Comparison of ENCODE assay signal across 1 cellular context in the genomic region with DNA sequence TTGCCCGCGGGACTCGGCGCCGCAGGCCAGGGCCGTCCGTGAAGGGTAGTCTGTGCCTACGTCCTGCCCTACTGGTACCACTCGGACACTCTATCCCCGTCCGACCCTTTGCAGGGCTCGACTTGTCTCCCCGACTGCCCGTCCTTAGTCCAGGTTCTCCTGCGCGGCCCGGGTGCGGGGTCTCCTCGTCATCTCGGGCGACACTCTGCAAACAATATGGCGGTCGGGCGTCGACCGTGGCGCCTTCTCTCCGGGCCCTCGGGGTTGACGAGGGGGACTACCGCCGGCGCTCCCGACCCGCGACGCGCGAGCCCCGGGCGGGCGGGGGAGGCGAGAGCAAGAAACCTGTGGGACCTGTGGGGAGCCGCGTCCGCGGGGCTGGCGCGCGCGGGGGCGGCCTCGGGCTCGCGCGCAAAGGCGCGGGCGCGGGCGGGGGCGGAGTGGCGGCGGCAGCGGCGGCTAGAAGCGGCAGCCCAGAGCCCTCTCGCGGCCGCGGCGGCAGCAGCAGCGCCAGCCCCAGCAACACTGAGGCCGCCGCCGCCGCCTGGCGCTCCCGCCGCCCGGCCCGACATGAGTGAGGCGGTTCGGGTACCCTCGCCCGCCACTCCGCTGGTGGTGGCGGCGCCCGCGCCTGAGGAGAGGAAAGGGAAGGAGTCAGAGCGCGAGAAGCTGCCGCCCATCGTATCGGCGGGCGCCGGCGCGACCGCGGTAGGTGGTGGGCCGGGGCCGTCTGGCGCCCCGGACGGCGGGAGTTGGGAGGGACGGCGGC.
TF ChIP-seq lines count a peak whose summit lies in the region.

A gene with protein sequence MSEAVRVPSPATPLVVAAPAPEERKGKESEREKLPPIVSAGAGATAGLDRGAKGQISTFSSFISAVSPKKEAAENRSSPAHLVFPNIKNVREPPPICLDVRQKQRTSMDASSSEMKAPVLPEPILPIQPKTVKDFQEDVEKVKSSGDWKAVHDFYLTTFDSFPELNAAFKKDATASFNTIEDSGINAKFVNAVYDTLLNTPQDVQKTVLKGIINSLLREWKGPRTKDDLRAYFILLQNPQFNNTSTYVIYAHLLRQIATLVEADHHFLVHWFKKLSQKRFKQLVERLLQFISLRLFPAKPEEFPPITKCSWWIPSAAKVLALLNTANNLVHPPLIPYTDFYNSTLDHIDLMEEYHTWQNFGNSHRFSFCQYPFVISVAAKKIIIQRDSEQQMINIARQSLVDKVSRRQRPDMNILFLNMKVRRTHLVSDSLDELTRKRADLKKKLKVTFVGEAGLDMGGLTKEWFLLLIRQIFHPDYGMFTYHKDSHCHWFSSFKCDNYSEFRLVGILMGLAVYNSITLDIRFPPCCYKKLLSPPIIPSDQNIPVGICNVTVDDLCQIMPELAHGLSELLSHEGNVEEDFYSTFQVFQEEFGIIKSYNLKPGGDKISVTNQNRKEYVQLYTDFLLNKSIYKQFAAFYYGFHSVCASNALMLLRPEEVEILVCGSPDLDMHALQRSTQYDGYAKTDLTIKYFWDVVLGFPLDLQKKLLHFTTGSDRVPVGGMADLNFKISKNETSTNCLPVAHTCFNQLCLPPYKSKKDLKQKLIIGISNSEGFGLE (plus strand): TSS at position 476 of the 769 bp plus-strand sequence. CDS start 95 bp downstream, at position 571.

TF ChIP-seq in HepG2, 621 proteins besides CTCF, POLR2A, EP300 and RAD21 (continued from another document and continues in another):
- TF ChIP-seq HNF4G (IDR thresholded peaks at IDR 0.05; ENCODE audit: borderline replicate concordance, low read depth, low read length) (peak; percentile 37; the same call in 1 of the 2 replicates), HNF4G (CRISPR knock-in tag; IDR thresholded peaks at IDR 0.05; ENCODE audit: borderline replicate concordance, low read depth) (0 out of 2 replicates have a peak, but pooled peaks have one; percentile 29), ZNF660 (CRISPR knock-in tag; IDR thresholded peaks at IDR 0.05; ENCODE audit: borderline replicate concordance, low read depth) (no peak), DMAP1 (CRISPR knock-in tag; IDR thresholded peaks at IDR 0.05) (peak; percentile 78; the same call in 1 of the 2 replicates), ZSCAN20 (CRISPR knock-in tag; IDR thresholded peaks at IDR 0.05; ENCODE audit: borderline replicate concordance) (peak; percentile 87; the same call in 1 of the 2 replicates), ZNF672 (CRISPR knock-in tag; IDR thresholded peaks at IDR 0.05) (no peak), ZIK1 (CRISPR knock-in tag; IDR thresholded peaks at IDR 0.05; ENCODE audit: borderline replicate concordance, low read depth) (peak; percentile 41; the same call in 1 of the 2 replicates), BRD4 (CRISPR knock-in tag; IDR thresholded peaks at IDR 0.05) (peak; percentile 72), HMGA1 (CRISPR knock-in tag; conservative IDR thresholded peaks at IDR 0.05) (no peak), ZBTB7A (CRISPR knock-in tag; IDR thresholded peaks at IDR 0.05) (0 out of 2 replicates have a peak, but pooled peaks have one; percentile 27), PAWR (CRISPR knock-in tag; IDR thresholded peaks at IDR 0.05; ENCODE audit: borderline replicate concordance) (no peak), YEATS4 (CRISPR knock-in tag; IDR thresholded peaks at IDR 0.05; ENCODE audit: borderline replicate concordance) (peak; percentile 86), ZBTB21 (CRISPR knock-in tag; IDR thresholded peaks at IDR 0.05) (no peak), BCL6 (CRISPR knock-in tag; IDR thresholded peaks at IDR 0.05) (no peak), TAF1 (CRISPR knock-in tag; IDR thresholded peaks at IDR 0.05) (peak; percentile 75), ZNF562 (CRISPR knock-in tag; IDR thresholded peaks at IDR 0.05; ENCODE audit: borderline replicate concordance) (0 out of 2 replicates have a peak, but pooled peaks have one; percentile 59), ISL2 (CRISPR knock-in tag; IDR thresholded peaks at IDR 0.05) (peak; percentile 39; the same call in 1 of the 2 replicates), ATM (IDR thresholded peaks at IDR 0.05; ENCODE audit: borderline replicate concordance) (no peak), EHMT2 (IDR thresholded peaks at IDR 0.05; ENCODE audit: borderline replicate concordance, low read depth, low read length) (no peak), KAT8 (CRISPR knock-in tag; IDR thresholded peaks at IDR 0.05) (no peak; the same call in 1 of the 2 replicates), CCDC6 (CRISPR knock-in tag; IDR thresholded peaks at IDR 0.05) (peak; percentile 93), ELF3 (CRISPR knock-in tag; IDR thresholded peaks at IDR 0.05) (no peak), STAT5B (CRISPR knock-in tag; IDR thresholded peaks at IDR 0.05) (no peak), ZNF607 (CRISPR knock-in tag; IDR thresholded peaks at IDR 0.05; ENCODE audit: borderline replicate concordance) (peak; percentile 55; the same call in 1 of the 2 replicates), TAF15 (IDR thresholded peaks at IDR 0.05; ENCODE audit: low read depth, low read length, poor library complexity, severe bottlenecking) (no peak), ZNF788 (CRISPR knock-in tag; IDR thresholded peaks at IDR 0.05; ENCODE audit: borderline replicate concordance) (no peak), ISX (CRISPR knock-in tag; conservative IDR thresholded peaks at IDR 0.05) (no peak), MAZ (IDR thresholded peaks at IDR 0.05; ENCODE audit: borderline replicate concordance, low read depth, low read length) (no peak; the same call in 1 of the 2 replicates), MAZ (CRISPR knock-in tag; IDR thresholded peaks at IDR 0.05; ENCODE audit: low read depth) (no peak)
- TF ChIP-seq, protein P1, sequence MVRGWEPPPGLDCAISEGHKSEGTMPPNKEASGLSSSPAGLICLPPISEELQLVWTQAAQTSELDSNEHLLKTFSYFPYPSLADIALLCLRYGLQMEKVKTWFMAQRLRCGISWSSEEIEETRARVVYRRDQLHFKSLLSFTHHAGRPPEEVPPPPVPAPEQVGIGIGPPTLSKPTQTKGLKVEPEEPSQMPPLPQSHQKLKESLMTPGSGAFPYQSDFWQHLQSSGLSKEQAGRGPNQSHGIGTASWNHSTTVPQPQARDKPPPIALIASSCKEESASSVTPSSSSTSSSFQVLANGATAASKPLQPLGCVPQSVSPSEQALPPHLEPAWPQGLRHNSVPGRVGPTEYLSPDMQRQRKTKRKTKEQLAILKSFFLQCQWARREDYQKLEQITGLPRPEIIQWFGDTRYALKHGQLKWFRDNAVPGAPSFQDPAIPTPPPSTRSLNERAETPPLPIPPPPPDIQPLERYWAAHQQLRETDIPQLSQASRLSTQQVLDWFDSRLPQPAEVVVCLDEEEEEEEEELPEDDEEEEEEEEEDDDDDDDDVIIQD (CRISPR knock-in tag; IDR thresholded peaks at IDR 0.05; ENCODE audit: low read depth): no peak
- TF ChIP-seq, protein P2, sequence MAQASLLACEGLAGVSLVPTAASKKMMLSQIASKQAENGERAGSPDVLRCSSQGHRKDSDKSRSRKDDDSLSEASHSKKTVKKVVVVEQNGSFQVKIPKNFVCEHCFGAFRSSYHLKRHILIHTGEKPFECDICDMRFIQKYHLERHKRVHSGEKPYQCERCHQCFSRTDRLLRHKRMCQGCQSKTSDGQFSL (CRISPR knock-in tag; IDR thresholded peaks at IDR 0.05): peak; percentile 81; the same call in 1 of the 2 replicates
- TF ChIP-seq, protein P3, sequence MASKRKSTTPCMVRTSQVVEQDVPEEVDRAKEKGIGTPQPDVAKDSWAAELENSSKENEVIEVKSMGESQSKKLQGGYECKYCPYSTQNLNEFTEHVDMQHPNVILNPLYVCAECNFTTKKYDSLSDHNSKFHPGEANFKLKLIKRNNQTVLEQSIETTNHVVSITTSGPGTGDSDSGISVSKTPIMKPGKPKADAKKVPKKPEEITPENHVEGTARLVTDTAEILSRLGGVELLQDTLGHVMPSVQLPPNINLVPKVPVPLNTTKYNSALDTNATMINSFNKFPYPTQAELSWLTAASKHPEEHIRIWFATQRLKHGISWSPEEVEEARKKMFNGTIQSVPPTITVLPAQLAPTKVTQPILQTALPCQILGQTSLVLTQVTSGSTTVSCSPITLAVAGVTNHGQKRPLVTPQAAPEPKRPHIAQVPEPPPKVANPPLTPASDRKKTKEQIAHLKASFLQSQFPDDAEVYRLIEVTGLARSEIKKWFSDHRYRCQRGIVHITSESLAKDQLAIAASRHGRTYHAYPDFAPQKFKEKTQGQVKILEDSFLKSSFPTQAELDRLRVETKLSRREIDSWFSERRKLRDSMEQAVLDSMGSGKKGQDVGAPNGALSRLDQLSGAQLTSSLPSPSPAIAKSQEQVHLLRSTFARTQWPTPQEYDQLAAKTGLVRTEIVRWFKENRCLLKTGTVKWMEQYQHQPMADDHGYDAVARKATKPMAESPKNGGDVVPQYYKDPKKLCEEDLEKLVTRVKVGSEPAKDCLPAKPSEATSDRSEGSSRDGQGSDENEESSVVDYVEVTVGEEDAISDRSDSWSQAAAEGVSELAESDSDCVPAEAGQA (IDR thresholded peaks at IDR 0.05; ENCODE audit: low read depth): 0 out of 2 replicates have a peak, but pooled peaks have one; percentile 45
- TF ChIP-seq, protein P3 (CRISPR knock-in tag; IDR thresholded peaks at IDR 0.05; ENCODE audit: borderline replicate concordance): no peak
- TF ChIP-seq, protein P4, sequence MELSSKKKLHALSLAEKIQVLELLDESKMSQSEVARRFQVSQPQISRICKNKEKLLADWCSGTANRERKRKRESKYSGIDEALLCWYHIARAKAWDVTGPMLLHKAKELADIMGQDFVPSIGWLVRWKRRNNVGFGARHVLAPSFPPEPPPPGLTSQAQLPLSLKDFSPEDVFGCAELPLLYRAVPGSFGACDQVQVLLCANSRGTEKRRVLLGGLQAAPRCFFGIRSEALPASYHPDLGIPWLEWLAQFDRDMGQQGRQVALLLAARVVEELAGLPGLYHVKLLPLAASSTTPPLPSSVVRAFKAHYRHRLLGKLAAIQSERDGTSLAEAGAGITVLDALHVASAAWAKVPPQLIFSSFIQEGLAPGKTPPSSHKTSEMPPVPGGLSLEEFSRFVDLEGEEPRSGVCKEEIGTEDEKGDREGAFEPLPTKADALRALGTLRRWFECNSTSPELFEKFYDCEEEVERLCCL (CRISPR knock-in tag; IDR thresholded peaks at IDR 0.05; ENCODE audit: borderline replicate concordance): no peak
- TF ChIP-seq, protein P5, sequence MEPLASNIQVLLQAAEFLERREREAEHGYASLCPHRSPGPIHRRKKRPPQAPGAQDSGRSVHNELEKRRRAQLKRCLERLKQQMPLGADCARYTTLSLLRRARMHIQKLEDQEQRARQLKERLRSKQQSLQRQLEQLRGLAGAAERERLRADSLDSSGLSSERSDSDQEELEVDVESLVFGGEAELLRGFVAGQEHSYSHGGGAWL (CRISPR knock-in tag; IDR thresholded peaks at IDR 0.05): peak; percentile 48; the same call in 1 of the 2 replicates
- TF ChIP-seq, protein P6, sequence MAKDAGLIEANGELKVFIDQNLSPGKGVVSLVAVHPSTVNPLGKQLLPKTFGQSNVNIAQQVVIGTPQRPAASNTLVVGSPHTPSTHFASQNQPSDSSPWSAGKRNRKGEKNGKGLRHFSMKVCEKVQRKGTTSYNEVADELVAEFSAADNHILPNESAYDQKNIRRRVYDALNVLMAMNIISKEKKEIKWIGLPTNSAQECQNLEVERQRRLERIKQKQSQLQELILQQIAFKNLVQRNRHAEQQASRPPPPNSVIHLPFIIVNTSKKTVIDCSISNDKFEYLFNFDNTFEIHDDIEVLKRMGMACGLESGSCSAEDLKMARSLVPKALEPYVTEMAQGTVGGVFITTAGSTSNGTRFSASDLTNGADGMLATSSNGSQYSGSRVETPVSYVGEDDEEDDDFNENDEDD (CRISPR knock-in tag; IDR thresholded peaks at IDR 0.05; ENCODE audit: borderline replicate concordance): peak; percentile 13; the same call in 1 of the 2 replicates
- TF ChIP-seq, protein P7, sequence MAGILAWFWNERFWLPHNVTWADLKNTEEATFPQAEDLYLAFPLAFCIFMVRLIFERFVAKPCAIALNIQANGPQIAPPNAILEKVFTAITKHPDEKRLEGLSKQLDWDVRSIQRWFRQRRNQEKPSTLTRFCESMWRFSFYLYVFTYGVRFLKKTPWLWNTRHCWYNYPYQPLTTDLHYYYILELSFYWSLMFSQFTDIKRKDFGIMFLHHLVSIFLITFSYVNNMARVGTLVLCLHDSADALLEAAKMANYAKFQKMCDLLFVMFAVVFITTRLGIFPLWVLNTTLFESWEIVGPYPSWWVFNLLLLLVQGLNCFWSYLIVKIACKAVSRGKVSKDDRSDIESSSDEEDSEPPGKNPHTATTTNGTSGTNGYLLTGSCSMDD (CRISPR knock-in tag; IDR thresholded peaks at IDR 0.05): no peak
- TF ChIP-seq, protein P8, sequence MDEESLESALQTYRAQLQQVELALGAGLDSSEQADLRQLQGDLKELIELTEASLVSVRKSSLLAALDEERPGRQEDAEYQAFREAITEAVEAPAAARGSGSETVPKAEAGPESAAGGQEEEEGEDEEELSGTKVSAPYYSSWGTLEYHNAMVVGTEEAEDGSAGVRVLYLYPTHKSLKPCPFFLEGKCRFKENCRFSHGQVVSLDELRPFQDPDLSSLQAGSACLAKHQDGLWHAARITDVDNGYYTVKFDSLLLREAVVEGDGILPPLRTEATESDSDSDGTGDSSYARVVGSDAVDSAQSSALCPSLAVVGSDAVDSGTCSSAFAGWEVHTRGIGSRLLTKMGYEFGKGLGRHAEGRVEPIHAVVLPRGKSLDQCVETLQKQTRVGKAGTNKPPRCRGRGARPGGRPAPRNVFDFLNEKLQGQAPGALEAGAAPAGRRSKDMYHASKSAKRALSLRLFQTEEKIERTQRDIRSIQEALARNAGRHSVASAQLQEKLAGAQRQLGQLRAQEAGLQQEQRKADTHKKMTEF (CRISPR knock-in tag; IDR thresholded peaks at IDR 0.05): peak; percentile 36; the same call in 1 of the 2 replicates
- TF ChIP-seq, protein P9, sequence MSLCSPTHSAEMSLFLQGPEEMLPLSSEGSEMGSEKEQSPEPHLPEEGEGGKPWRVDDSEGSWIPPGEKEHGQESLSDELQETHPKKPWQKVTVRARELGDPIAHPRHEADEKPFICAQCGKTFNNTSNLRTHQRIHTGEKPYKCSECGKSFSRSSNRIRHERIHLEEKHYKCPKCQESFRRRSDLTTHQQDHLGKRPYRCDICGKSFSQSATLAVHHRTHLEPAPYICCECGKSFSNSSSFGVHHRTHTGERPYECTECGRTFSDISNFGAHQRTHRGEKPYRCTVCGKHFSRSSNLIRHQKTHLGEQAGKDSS (CRISPR knock-in tag; IDR thresholded peaks at IDR 0.05; ENCODE audit: borderline replicate concordance, low read depth): no peak
- TF ChIP-seq, protein P10, sequence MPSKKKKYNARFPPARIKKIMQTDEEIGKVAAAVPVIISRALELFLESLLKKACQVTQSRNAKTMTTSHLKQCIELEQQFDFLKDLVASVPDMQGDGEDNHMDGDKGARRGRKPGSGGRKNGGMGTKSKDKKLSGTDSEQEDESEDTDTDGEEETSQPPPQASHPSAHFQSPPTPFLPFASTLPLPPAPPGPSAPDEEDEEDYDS (CRISPR knock-in tag; IDR thresholded peaks at IDR 0.05): peak; percentile 16; the same call in 1 of the 2 replicates
